In the genomic region with DNA sequence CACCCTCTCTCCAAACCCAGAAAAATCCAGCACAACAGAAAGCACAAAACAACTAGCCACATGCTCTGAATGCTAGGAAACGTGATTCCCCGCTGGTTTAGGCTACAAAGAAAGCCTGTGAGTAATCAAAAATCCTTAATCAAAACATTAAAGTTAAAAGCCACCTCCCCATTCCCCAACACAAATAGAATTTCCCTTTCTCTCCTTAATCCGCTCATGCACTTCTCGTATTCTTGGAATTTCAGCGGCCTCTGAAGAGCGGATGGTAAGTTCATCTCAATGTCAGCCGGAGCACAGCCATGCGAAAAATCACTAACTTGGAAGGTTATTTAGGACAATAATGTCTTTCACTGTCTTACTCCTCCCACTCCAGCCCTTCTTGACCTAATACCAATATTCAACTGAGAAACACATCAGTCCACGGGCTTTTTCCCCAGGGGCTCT, we compare ENCODE assay signal across 8 cellular contexts.
DNase-seq lines count a peak whose midpoint lies in the region; ATAC-seq and TF ChIP-seq lines count a peak whose summit lies in the region.

No MANE protein-coding gene starts in this region.

- no peaks in the 10 kb centered on the region for H3K9me2 ChIP-seq in Karpas-422 (replicated peaks; ENCODE audit: insufficient read depth, low read length)

- H4K20me1 ChIP-seq in Karpas-422 (ENCODE audit: insufficient read depth, low read depth, low read length): no peaks in the 10 kb centered on the region

- H3K36me3 ChIP-seq in body of pancreas (replicated peaks in 1 of 2; ENCODE audit: insufficient read depth in 1 of 2, low read depth in 2 of 2) (no peaks in the 10 kb centered on the region), Karpas-422 (ENCODE audit: insufficient read depth, low read length) (no peaks in the 10 kb centered on the region)

- H3K27ac Mint-ChIP-seq in stimulated activated naive B cell treated with anti-CD40 and anti-IgM and Interleukin-4, amounts not matched to agents 10 μg/mL and 1 μg/mL and 100 μg/mL, for 72 hours: no peak overlapping the region

- no peak for TF ChIP-seq POLR2A in body of pancreas (IDR thresholded peaks at IDR 0.05)

- ATAC-seq in body of pancreas: peak; percentile 6
- ATAC-seq in stimulated activated naive B cell treated with anti-CD40 and anti-IgM and Interleukin-4, amounts not matched to agents 10 μg/mL and 1 μg/mL and 100 μg/mL, for 72 hours (replicated peaks): no peak
- no peak for ATAC-seq in GM19467 (IDR thresholded peaks at IDR 0.05; ENCODE audit: unreplicated experiment)
- no peak for ATAC-seq in GM21367 (IDR thresholded peaks at IDR 0.05; ENCODE audit: unreplicated experiment)

- peak overlapping the region; percentile 47 to 58 for H3K4me3 ChIP-seq in body of pancreas
- H3K4me3 ChIP-seq in Karpas-422 (ENCODE audit: low read length): no peak overlapping the region

- H2AFZ ChIP-seq in Karpas-422 (ENCODE audit: low read length): no peak overlapping the region

- intact Hi-C loops in body of pancreas (cut with DNase I): loop anchor here (10.0 kb wide), 1 partner anchor 86 kb away; no protein-coding TSS in a partner anchor

- DNase-seq in NCI-H2227 treated with DMSO at 0.1 percent for 48 hours (lab: John Stamatoyannopoulos, UW) (peak; percentile 29), NCI-H2227 (lab: John Stamatoyannopoulos, UW; ENCODE audit: unreplicated experiment) (no peak), body of pancreas (no peak), inferior parietal cortex (ENCODE audit: extremely low spot score) (peak; percentile 75), Karpas-422 (no peak)
- DNase-seq in stimulated activated naive B cell treated with anti-CD40 and anti-IgM and Interleukin-4, amounts not matched to agents 10 μg/mL and 1 μg/mL and 100 μg/mL, for 72 hours: no peak

- peaks cover 0 to 4% of the 10 kb centered on the region in 2 donors for H3K9me3 Mint-ChIP-seq in stimulated activated naive B cell treated with anti-CD40 and anti-IgM and Interleukin-4, amounts not matched to agents 10 μg/mL and 1 μg/mL and 100 μg/mL, for 72 hours

- H3K9ac ChIP-seq in Karpas-422 (ENCODE audit: low read length): no peak overlapping the region

- no peak overlapping the region for H3K4me2 ChIP-seq in Karpas-422 (ENCODE audit: low read depth, low read length, poor library complexity, severe bottlenecking)

- H3K9me3 ChIP-seq in body of pancreas (no peaks in the 10 kb centered on the region), Karpas-422 (ENCODE audit: low read length) (no peaks in the 10 kb centered on the region)

- peak overlapping the region; percentile 79 to 83 for H3K4me3 Mint-ChIP-seq in stimulated activated naive B cell treated with anti-CD40 and anti-IgM and Interleukin-4, amounts not matched to agents 10 μg/mL and 1 μg/mL and 100 μg/mL, for 72 hours

- H3K4me1 ChIP-seq in body of pancreas (peaks cover 11% of the 10 kb centered on the region), Karpas-422 (ENCODE audit: low read length) (no peaks in the 10 kb centered on the region)

- 9 to 10% methylated on average over 9 of the region's 9 CpGs for WGBS in body of pancreas, 2 donors

- H3K27ac ChIP-seq in body of pancreas: peak overlapping the region; percentile 71 to 91 (median 82)
- H3K27ac ChIP-seq in Karpas-422 (ENCODE audit: low read length): no peak overlapping the region

- peaks cover 12 to 16% of the 10 kb centered on the region in 2 donors for H3K4me1 Mint-ChIP-seq in stimulated activated naive B cell treated with anti-CD40 and anti-IgM and Interleukin-4, amounts not matched to agents 10 μg/mL and 1 μg/mL and 100 μg/mL, for 72 hours

- no peak for TF ChIP-seq CTCF in body of pancreas (IDR thresholded peaks at IDR 0.05)

- no peaks in the 10 kb centered on the region for H3K79me2 ChIP-seq in Karpas-422 (ENCODE audit: low read length)

- peaks cover 18 to 26% of the 10 kb centered on the region in 2 donors for H3K27me3 Mint-ChIP-seq in stimulated activated naive B cell treated with anti-CD40 and anti-IgM and Interleukin-4, amounts not matched to agents 10 μg/mL and 1 μg/mL and 100 μg/mL, for 72 hours

- peaks cover 3 to 17% of the 10 kb centered on the region in 2 donors for H3K36me3 Mint-ChIP-seq in stimulated activated naive B cell treated with anti-CD40 and anti-IgM and Interleukin-4, amounts not matched to agents 10 μg/mL and 1 μg/mL and 100 μg/mL, for 72 hours

- no peaks in the 10 kb centered on the region for H3K27me3 ChIP-seq in body of pancreas
- no peaks in the 10 kb centered on the region for H3K27me3 ChIP-seq in Karpas-422 (ENCODE audit: low read length)

Comparison
In these comparisons a context has a peak if more than half of its experiments do, and no peak if none do; other contexts are left out.
1. DNase-seq: peak in NCI-H2227 treated with DMSO at 0.1 percent for 48 hours (single experiment) and inferior parietal cortex (single experiment); none in NCI-H2227 (single experiment), body of pancreas (0 of 4), stimulated activated naive B cell treated with anti-CD40 and anti-IgM and Interleukin-4, amounts not matched to agents 10 μg/mL and 1 μg/mL and 100 μg/mL, for 72 hours (single experiment) and Karpas-422 (single experiment).